ENCODE assay signal across 9 cellular contexts in genomic region chr20:44745560-44746366, GRCh38. TPM values are rescaled to one million over a fixed set of nuclear protein-coding genes. Genes with fewer than 3 reads are reported as not detected.
DNase-seq lines count a peak whose midpoint lies in the region; ATAC-seq and TF ChIP-seq lines count a peak whose summit lies in the region.
"Had no signal": no experiment of that assay in that cellular context is flagged by ENCODE, and none has a peak within 500 bp of the region (broad histone marks: within the 10 kb centered on the region; RNA-seq: fewer than 3 reads in every experiment).

KCNK15 (plus strand) TSS chr20:44745865; CDS start chr20:44745911, 46 bp downstream.

- no peak for DNase-seq in AG10803 (ENCODE audit: low read depth)
- no peak for DNase-seq in MM.1S
- peak; percentile 64 for DNase-seq in activated naive CD4-positive, alpha-beta T cell treated with anti-CD3 and anti-CD28 coated beads for 36 hours
- DNase-seq in left cardiac atrium = peak; percentile 76
- peak; percentile 77 for DNase-seq in sigmoid colon
- DNase-seq in NCI-H524 (lab: John Stamatoyannopoulos, UW) = no peak
- DNase-seq in NCI-H128 (lab: John Stamatoyannopoulos, UW; ENCODE audit: unreplicated experiment) = no peak

- H3K4me1 Mint-ChIP-seq in activated naive CD4-positive, alpha-beta T cell treated with anti-CD3 and anti-CD28 coated beads for 36 hours (ENCODE audit: low read depth) = peaks cover 17% of the 10 kb centered on the region

- H3K4me3 Mint-ChIP-seq in activated naive CD4-positive, alpha-beta T cell treated with anti-CD3 and anti-CD28 coated beads for 36 hours = peak within 1 kb of the TSS; percentile 83

- H2AFZ ChIP-seq in MM.1S (ENCODE audit: low read length) = peak within 1 kb of the TSS; percentile 42; the same call in 1 of the 2 replicates

- H3K9me2 ChIP-seq in MM.1S (replicated peaks; ENCODE audit: insufficient read depth, low read length) = no peaks in the 10 kb centered on the region

- H4K20me1 ChIP-seq in MM.1S (ENCODE audit: insufficient read depth, low read length) = no peaks in the 10 kb centered on the region

- no peak within 1 kb of the TSS for H3K27ac Mint-ChIP-seq in activated naive CD4-positive, alpha-beta T cell treated with anti-CD3 and anti-CD28 coated beads for 36 hours

- no peak within 1 kb of the TSS for H3K9ac ChIP-seq in MM.1S (ENCODE audit: low read length)

- intact Hi-C loops in activated naive CD4-positive, alpha-beta T cell treated with anti-CD3 and anti-CD28 coated beads for 36 hours (cut with micrococcal nuclease) = loop anchor here (2.0 to 5.0 kb wide), 3 partner anchors 67 to 351 kb away; partner anchors contain the start of gene RIMS4
- intact Hi-C loops in left cardiac atrium (cut with DNase I) = loop anchor here (2.0 kb wide), 1 partner anchor 121 kb away; no protein-coding TSS in a partner anchor
- intact Hi-C loops in sigmoid colon (cut with DNase I) = no loop called here

- no peaks in the 10 kb centered on the region for H3F3A ChIP-seq in MM.1S (ENCODE audit: insufficient read depth, low read length)

- WGBS in sigmoid colon, 2 donors = 1 to 2% methylated on average over 82 of the region's 82 CpGs

- H3K36me3 Mint-ChIP-seq in activated naive CD4-positive, alpha-beta T cell treated with anti-CD3 and anti-CD28 coated beads for 36 hours (ENCODE audit: low read depth) = peaks cover 2% of the 10 kb centered on the region

- peaks cover 7% of the 10 kb centered on the region for H3K27me3 Mint-ChIP-seq in activated naive CD4-positive, alpha-beta T cell treated with anti-CD3 and anti-CD28 coated beads for 36 hours (ENCODE audit: low read depth)

- TF ChIP-seq EP300 in sigmoid colon (IDR thresholded peaks at IDR 0.05) = no peak

- H3K27ac ChIP-seq in MM.1S (ENCODE audit: low read length) = no peak within 1 kb of the TSS
- peak within 1 kb of the TSS; percentile 1 to 72 (median 24) for H3K27ac ChIP-seq in sigmoid colon

- H3K4me3 ChIP-seq in AG10803 (ENCODE audit: low read length) (peak within 1 kb of the TSS; percentile 54), MM.1S (ENCODE audit: low read length) (peak within 1 kb of the TSS; percentile 50), sigmoid colon (peak within 1 kb of the TSS; percentile 28 to 57 (median 50))

- H3K9me3 ChIP-seq in MM.1S (replicated peaks; ENCODE audit: insufficient read depth, low read length) (no peaks in the 10 kb centered on the region), sigmoid colon (no peaks in the 10 kb centered on the region)

- H3K79me2 ChIP-seq in MM.1S (ENCODE audit: low read length) = no peaks in the 10 kb centered on the region

- no peak for TF ChIP-seq POLR2A in sigmoid colon (IDR thresholded peaks at IDR 0.05)

- TF ChIP-seq CTCF in AG10803 (conservative IDR thresholded peaks at IDR 0.05; ENCODE audit: low read length) = no peak
- no peak for TF ChIP-seq CTCF in MM.1S (IDR thresholded peaks at IDR 0.05; ENCODE audit: low read length)
- TF ChIP-seq CTCF in sigmoid colon (IDR thresholded peaks at IDR 0.05) = no peak

- no peaks in the 10 kb centered on the region for H3K9me3 Mint-ChIP-seq in activated naive CD4-positive, alpha-beta T cell treated with anti-CD3 and anti-CD28 coated beads for 36 hours

- CTCF ChIA-PET in activated naive CD4-positive, alpha-beta T cell treated with anti-CD3 and anti-CD28 coated beads for 36 hours (lab: Charles Lee) = interaction anchor here (0.6 to 3.2 kb wide), 5 partner anchors 13 to 136 kb away, joined by 3 to 26 read pairs (median 12); no protein-coding TSS in a partner anchor

- H3K36me3 ChIP-seq in MM.1S (replicated peaks; ENCODE audit: insufficient read depth, low read length) (no peaks in the 10 kb centered on the region), sigmoid colon (no peaks in the 10 kb centered on the region)

- H3K27me3 ChIP-seq in MM.1S (replicated peaks; ENCODE audit: insufficient read depth, low read length) (peaks cover 69% of the 10 kb centered on the region), sigmoid colon (peaks cover 16 to 59% (median 30%) of the 10 kb centered on the region in 3 donors)

- H3K4me2 ChIP-seq in MM.1S (ENCODE audit: low read depth, low read length) = peak within 1 kb of the TSS; percentile 87

- H3K4me1 ChIP-seq in MM.1S (ENCODE audit: low read length) (peaks cover 3% of the 10 kb centered on the region; the same call in 1 of the 2 replicates), sigmoid colon (peaks cover 0 to 13% (median 11%) of the 10 kb centered on the region in 4 donors)

- ATAC-seq in left cardiac atrium = peak; percentile 57 to 80
- no peak for ATAC-seq in GM21360 (IDR thresholded peaks at IDR 0.05; ENCODE audit: unreplicated experiment)

RNA-seq across cellular contexts. Expression of gene KCNK15, which starts in this region (rescaled TPM):
- total RNA-seq in activated naive CD4-positive, alpha-beta T cell treated with anti-CD3 and anti-CD28 coated beads for 36 hours = 1 to 10 TPM in 1 of 2 experiments, under 1 TPM in 1; 0.96 to 1.0 TPM
- total RNA-seq in left cardiac atrium (1 to 10 TPM; 2.2 to 2.6 TPM), sigmoid colon (1 to 10 TPM in 2 of 4 donors, under 1 TPM in 2; 0.55 to 2.1 (median 1.0) TPM)
- under 1 TPM in 2 of 3 donors, not detected in 1; 0.28 to 0.60 TPM for polyA plus RNA-seq in sigmoid colon
- total RNA-seq: dermis microvascular lymphatic vessel endothelial cell had no signal

Comparison
In these comparisons a context has a peak if more than half of its experiments do, and no peak if none do; other contexts are left out.
1. DNase-seq: peak in activated naive CD4-positive, alpha-beta T cell treated with anti-CD3 and anti-CD28 coated beads for 36 hours (single experiment), left cardiac atrium (single experiment) and sigmoid colon (single experiment); none in AG10803 (single experiment), MM.1S (single experiment), NCI-H524 (0 of 2) and NCI-H128 (single experiment).
2. Peak in every context shown above with its lines, with median percentiles within 50 percentile points of each other: H3K4me3 ChIP-seq.